27 cellular contexts compared by ENCODE assay signal in the genomic region with DNA sequence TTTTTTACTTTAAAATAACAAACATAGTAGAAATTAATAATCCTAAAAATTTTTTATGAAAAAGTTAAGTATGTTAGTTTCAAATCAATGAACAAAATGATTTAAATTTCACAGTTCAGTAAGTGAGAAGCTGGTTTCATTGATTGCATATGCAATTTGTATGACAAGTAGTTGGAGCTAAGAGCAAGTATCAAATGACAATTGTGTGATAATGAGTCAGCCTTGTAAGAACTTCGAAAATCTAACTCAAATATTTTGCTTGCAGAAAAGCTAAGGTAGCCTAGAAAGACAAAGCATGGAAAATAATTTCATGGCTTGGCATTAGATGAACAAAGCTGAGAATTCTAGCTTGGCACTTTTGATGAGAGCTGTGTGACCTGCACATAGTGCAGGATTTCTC.
DNase-seq lines count a peak whose midpoint lies in the region; FAIRE-seq and TF ChIP-seq lines count a peak whose summit lies in the region.
"Had no signal": no experiment of that assay in that cellular context is flagged by ENCODE, and none has a peak within 500 bp of the region (broad histone marks: within the 10 kb centered on the region; RNA-seq: fewer than 3 reads in every experiment).

No MANE protein-coding gene starts in this region.

- no peak overlapping the region for H3K4me3 ChIP-seq in breast epithelium
- H3K4me3 ChIP-seq in adipocyte (ENCODE audit: low read length): no peak overlapping the region
- no peak overlapping the region for H3K4me3 ChIP-seq in fibroblast of pulmonary artery (replicated peaks; ENCODE audit: low read depth, low read length)
- H3K4me3 ChIP-seq: PC-9, psoas muscle, SK-N-MC, thyroid gland had no signal

- H3K27me3 ChIP-seq in breast epithelium (no peaks in the 10 kb centered on the region), adipocyte (replicated peaks; ENCODE audit: control insufficient read depth, insufficient read depth, low read length) (no peaks in the 10 kb centered on the region)
- H3K27me3 ChIP-seq: thyroid gland had no signal

- TF ChIP-seq CTCF in MCF 10A (IDR thresholded peaks at IDR 0.05; ENCODE audit: unreplicated experiment): no peak
- TF ChIP-seq CTCF in breast epithelium (IDR thresholded peaks at IDR 0.05): no peak
- TF ChIP-seq CTCF in fibroblast of pulmonary artery (IDR thresholded peaks at IDR 0.05; ENCODE audit: low read length, missing control alignments): no peak

- no peak overlapping the region for H3K9ac ChIP-seq in adipocyte (ENCODE audit: low read length)

- peaks cover 10% of the 10 kb centered on the region for H3K36me3 Mint-ChIP-seq in MCF 10A (ENCODE audit: insufficient read depth, unreplicated experiment)

- FAIRE-seq in HTR-8/SVneo (lab: Jason Lieb, UNC): no peak
- FAIRE-seq: GM18507 had no signal

- H3K4me1 ChIP-seq in breast epithelium: no peaks in the 10 kb centered on the region
- no peaks in the 10 kb centered on the region for H3K4me1 ChIP-seq in adipocyte (ENCODE audit: control insufficient read depth, insufficient read depth, low read length)
- H3K4me1 ChIP-seq: psoas muscle, thyroid gland had no signal

- no peak overlapping the region for H3K27ac ChIP-seq in breast epithelium
- H3K27ac ChIP-seq: PC-9, psoas muscle, SK-N-MC, thyroid gland had no signal

- no peak overlapping the region for H3K27ac Mint-ChIP-seq in MCF 10A (ENCODE audit: low read depth, unreplicated experiment)
- H3K27ac Mint-ChIP-seq: activated naive CD8-positive, alpha-beta T cell treated with anti-CD3 and anti-CD28 coated beads, Interleukin-2, amount 50 U/mL, for 24 hours; CD4-positive, alpha-beta T cell; stimulated activated memory B cell treated with anti-CD40 and anti-IgM and Interleukin-4, amounts not matched to agents 10 μg/mL and 1 μg/mL and 100 μg/mL, for 72 hours had no signal

- no peaks in the 10 kb centered on the region for H3K4me1 Mint-ChIP-seq in MCF 10A (ENCODE audit: insufficient read depth, unreplicated experiment)
- H3K4me1 Mint-ChIP-seq: activated naive CD8-positive, alpha-beta T cell treated with anti-CD3 and anti-CD28 coated beads, Interleukin-2, amount 50 U/mL, for 24 hours had no signal

- H3K9me3 Mint-ChIP-seq in MCF 10A (ENCODE audit: unreplicated experiment): peaks cover 28% of the 10 kb centered on the region

- POLR2A ChIA-PET in MCF 10A (lab: Yijun Ruan, JAX): no interaction called here

- H3K4me3 Mint-ChIP-seq in MCF 10A (ENCODE audit: unreplicated experiment): no peak overlapping the region
- H3K4me3 Mint-ChIP-seq: activated naive CD8-positive, alpha-beta T cell treated with anti-CD3 and anti-CD28 coated beads, Interleukin-2, amount 50 U/mL, for 24 hours; CD4-positive, alpha-beta T cell; stimulated activated memory B cell treated with anti-CD40 and anti-IgM and Interleukin-4, amounts not matched to agents 10 μg/mL and 1 μg/mL and 100 μg/mL, for 72 hours had no signal

- DNase-seq in MCF 10A (ENCODE audit: unreplicated experiment) (peak; percentile 11), breast epithelium (ENCODE audit: low spot score in 2 of 2) (no peak), adipocyte (ENCODE audit: low read depth) (peak; percentile 52), fibroblast of pulmonary artery (ENCODE audit: low read depth) (peak; percentile 7), COR-L47 (lab: John Stamatoyannopoulos, UW) (no peak), HTR-8/SVneo (ENCODE audit: insufficient read length, low spot score) (no peak), AG20443 (ENCODE audit: low spot score) (no peak)
- DNase-seq in activated effector memory CD4-positive, alpha-beta T cell treated with Interleukin-2 at 50 U/mL for 16 hours: no peak
- DNase-seq: activated CD4-positive, CD25-positive, alpha-beta regulatory T cell treated with anti-CD3 and anti-CD28 coated beads, Interleukin-2, amount 50 U/mL, for 72 hours; activated naive CD8-positive, alpha-beta T cell treated with anti-CD3 and anti-CD28 coated beads, Interleukin-2, amount 50 U/mL, for 24 hours; CD4-positive, alpha-beta T cell; central memory CD4-positive, alpha-beta T cell; DMS79; effector CD4-positive, alpha-beta T cell; foreskin melanocyte; KG1; left cardiac atrium; midbrain; NCI-H1092; NCI-H2107; NCI-H748 treated with DMSO at 0.1 percent for 48 hours; psoas muscle; thyroid gland had no signal

- CTCF ChIA-PET in MCF 10A (lab: Yijun Ruan, JAX): no interaction called here

- TF ChIP-seq POLR2A in breast epithelium (IDR thresholded peaks at IDR 0.05): no peak

- H3K9me3 ChIP-seq in breast epithelium (peaks cover 7 to 24% of the 10 kb centered on the region in 2 donors), adipocyte (ENCODE audit: control insufficient read depth, low read length) (peaks cover 40% of the 10 kb centered on the region)
- H3K9me3 ChIP-seq: thyroid gland had no signal

- no peaks in the 10 kb centered on the region for H3K36me3 ChIP-seq in breast epithelium
- peaks cover 37% of the 10 kb centered on the region for H3K36me3 ChIP-seq in adipocyte (ENCODE audit: control insufficient read depth, insufficient read depth, low read length, severe bottlenecking)
- H3K36me3 ChIP-seq: thyroid gland had no signal

- intact Hi-C loops in MCF 10A (cut with micrococcal nuclease): no loop called here
- intact Hi-C loops in breast epithelium (cut with DNase I; ENCODE audit: low total_unique reads): no loop called here

- no TSS peak for BruUV-seq in MCF 10A (replicated peaks; lab: Mats Ljungman, UMichigan)

- H3K27me3 Mint-ChIP-seq in MCF 10A (ENCODE audit: insufficient read depth, unreplicated experiment): no peaks in the 10 kb centered on the region
- H3K27me3 Mint-ChIP-seq: activated naive CD8-positive, alpha-beta T cell treated with anti-CD3 and anti-CD28 coated beads, Interleukin-2, amount 50 U/mL, for 24 hours; CD4-positive, alpha-beta T cell; stimulated activated memory B cell treated with anti-CD40 and anti-IgM and Interleukin-4, amounts not matched to agents 10 μg/mL and 1 μg/mL and 100 μg/mL, for 72 hours had no signal

Comparison
In these comparisons a context has a peak if more than half of its experiments do, and no peak if none do; other contexts are left out.
1. DNase-seq: peak in MCF 10A (single experiment), adipocyte (single experiment) and fibroblast of pulmonary artery (single experiment); none in breast epithelium (0 of 2), COR-L47 (single experiment), activated effector memory CD4-positive, alpha-beta T cell treated with Interleukin-2 at 50 U/mL for 16 hours (single experiment), HTR-8/SVneo (single experiment) and AG20443 (single experiment).